8 cellular contexts compared by ENCODE assay signal in the genomic region with DNA sequence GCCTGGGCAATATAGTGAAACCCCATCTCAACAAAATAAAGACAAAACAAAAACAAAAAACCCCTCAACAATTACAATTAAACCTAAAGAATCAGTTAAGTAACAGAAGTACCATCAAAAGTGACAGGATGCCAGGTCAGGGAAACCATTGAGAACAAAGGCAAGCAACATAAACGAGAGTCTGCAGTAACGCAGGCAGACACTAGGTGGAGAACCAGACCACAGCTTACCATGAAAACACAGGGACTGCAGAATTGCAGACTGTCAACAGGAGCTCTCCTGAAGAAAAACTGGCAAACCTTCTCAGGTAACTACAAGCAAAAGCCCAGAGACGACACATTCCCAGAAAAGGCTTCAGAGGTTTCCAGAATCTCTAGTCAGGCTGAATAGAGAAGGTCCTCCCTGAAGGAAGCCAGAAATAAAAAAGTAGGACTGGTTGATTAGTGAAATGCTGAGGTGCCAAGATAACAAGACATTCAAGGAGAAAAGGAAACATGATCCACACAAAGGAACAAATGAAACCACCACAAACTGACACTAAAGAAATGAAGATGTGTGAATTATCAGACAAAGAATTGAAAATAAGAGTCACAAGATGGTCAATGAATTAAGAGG.
DNase-seq lines count a peak whose midpoint lies in the region; ATAC-seq, FAIRE-seq and TF ChIP-seq lines count a peak whose summit lies in the region.

No MANE protein-coding gene starts in this region.

- DNase-seq in AG08396 (ENCODE audit: low spot score), result peak; percentile 77
- DNase-seq in H54 (ENCODE audit: insufficient read length, low spot score), result peak; percentile 73
- DNase-seq in NCI-H446 treated with DMSO at 0.1 percent for 48 hours (lab: John Stamatoyannopoulos, UW), result peak; percentile 1
- DNase-seq in activated CD4-positive, CD25-positive, alpha-beta regulatory T cell treated with anti-CD3 and anti-CD28 coated beads, Interleukin-2, amount 50 U/mL, for 72 hours, result peak; percentile 67
- peak; percentile 75 for DNase-seq in central memory CD4-positive, alpha-beta T cell
- DNase-seq in kidney glomerular epithelial cell (lab: John Stamatoyannopoulos, UW), result peak; percentile 75
- DNase-seq in stimulated activated CD4-positive, alpha-beta T cell treated with anti-CD3 and anti-CD28 coated beads, Interleukin-2, amount 100 ng/mL, for 4 hours (ENCODE audit: low read depth), result peak; percentile 60

- FAIRE-seq in H54 (lab: Jason Lieb, UNC), result peak; percentile 83

- no peak for TF ChIP-seq POLR2A in H54 (IDR thresholded peaks at IDR 0.05; ENCODE audit: low read depth, low read length)

- no peak for ATAC-seq in GM19455 (IDR thresholded peaks at IDR 0.05; ENCODE audit: unreplicated experiment)

Comparison
In these comparisons a context has a peak if more than half of its experiments do, and no peak if none do; other contexts are left out.
1. DNase-seq: peak in every context shown above with its lines; median percentile 77 in AG08396; 75 in central memory CD4-positive, alpha-beta T cell; 75 in kidney glomerular epithelial cell; 73 in H54; 67 in activated CD4-positive, CD25-positive, alpha-beta regulatory T cell treated with anti-CD3 and anti-CD28 coated beads, Interleukin-2, amount 50 U/mL, for 72 hours; 60 in stimulated activated CD4-positive, alpha-beta T cell treated with anti-CD3 and anti-CD28 coated beads, Interleukin-2, amount 100 ng/mL, for 4 hours; 1 in NCI-H446 treated with DMSO at 0.1 percent for 48 hours.